In the genomic region with DNA sequence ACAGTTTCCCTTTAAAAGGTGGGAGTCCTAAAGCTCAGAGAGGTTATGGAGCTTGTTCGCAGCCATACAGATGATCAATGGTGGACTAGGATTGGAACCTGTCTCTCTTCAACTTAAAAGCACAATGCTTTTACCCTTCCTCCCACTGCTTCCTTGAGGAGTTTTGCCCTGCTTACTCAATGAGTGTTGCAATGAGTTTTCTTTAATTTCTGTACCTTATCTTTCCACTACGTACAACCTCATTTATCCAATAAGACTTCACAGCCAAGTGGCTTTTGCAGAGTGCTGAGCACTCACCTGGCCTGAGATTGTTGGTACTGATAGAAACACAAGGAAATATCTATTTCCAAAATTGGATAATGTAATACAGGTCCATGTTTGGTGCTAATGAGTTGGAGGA, we compare ENCODE assay signal across 7 cellular contexts.
"Had no signal": no experiment of that assay in that cellular context is flagged by ENCODE, and none has a peak within 500 bp of the region (broad histone marks: within the 10 kb centered on the region; RNA-seq: fewer than 3 reads in every experiment).

No MANE protein-coding gene starts in this region.

- H3K9ac ChIP-seq: KMS-11 had no signal

- H3K4me2 ChIP-seq: GM23338, KMS-11 had no signal

- DNase-seq: H9, HCEC 1CT, KBM-7 had no signal

- ATAC-seq: GM23338, HepG2 had no signal

- H3K27ac ChIP-seq: HL-60, KMS-11 had no signal

- H3K4me3 ChIP-seq: GM23338 had no signal
